ENCODE assay signal across 8 cellular contexts in the genomic region with DNA sequence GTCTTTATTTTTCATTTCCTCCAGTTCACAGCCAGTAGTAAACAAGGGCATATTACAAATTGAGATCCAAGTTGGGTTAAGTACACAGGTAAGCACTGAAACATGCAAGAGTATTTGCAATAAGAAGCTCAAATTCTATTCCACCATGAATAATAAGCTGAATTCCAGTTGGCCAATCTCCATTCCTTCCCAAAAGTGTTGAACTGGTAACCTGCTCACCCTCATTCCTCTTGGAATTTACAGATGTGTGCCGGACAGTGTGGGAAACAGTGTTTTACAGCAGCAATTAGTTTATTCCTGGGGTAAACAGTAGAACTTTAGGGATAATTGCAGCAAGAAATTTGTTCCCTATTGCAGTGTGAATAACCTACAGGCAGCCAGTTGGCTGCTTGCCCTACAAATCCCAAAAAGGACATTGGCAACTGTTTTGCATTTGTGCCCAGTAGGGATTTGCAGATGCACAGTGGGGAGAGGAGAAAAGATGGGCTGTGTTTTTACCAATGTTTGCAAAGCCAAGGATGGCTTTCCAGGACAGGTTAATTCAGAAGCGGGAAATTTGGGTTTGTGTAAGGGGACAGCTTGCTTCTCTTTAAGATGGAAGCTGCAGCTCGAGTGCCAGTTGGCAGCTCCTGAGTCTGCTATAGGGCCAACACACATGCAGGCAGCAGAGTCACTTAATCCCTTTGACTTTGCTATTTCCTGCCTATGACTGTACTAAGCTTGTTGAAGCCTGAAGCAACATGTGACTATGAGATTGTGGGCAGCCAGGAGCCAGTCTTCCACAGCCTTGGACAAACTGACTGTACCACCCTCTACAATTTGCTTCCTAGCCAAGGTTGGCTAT.
DNase-seq lines count a peak whose midpoint lies in the region; ATAC-seq and TF ChIP-seq lines count a peak whose summit lies in the region.

No MANE protein-coding gene starts in this region.

- H3K4me3 ChIP-seq in mucosa of descending colon (no peak overlapping the region), coronary artery (no peak overlapping the region)

- H3K4me1 ChIP-seq in mucosa of descending colon (ENCODE audit: low read depth): no peaks in the 10 kb centered on the region

- intact Hi-C loops in mucosa of descending colon (cut with DNase I, micrococcal nuclease): no loop called here

- H3K36me3 ChIP-seq in mucosa of descending colon (ENCODE audit: low read depth): no peaks in the 10 kb centered on the region

- H3K9me3 ChIP-seq in mucosa of descending colon: no peaks in the 10 kb centered on the region

- DNase-seq in DMS 273 (lab: John Stamatoyannopoulos, UW; ENCODE audit: unreplicated experiment) (peak; percentile 62), NCI-H2196 (lab: John Stamatoyannopoulos, UW; ENCODE audit: unreplicated experiment) (peak; percentile 8), dermis blood vessel endothelial cell (peak; percentile 69), mucosa of descending colon (no peak), coronary artery (ENCODE audit: low spot score) (no peak), OCI-M1 (lab: John Stamatoyannopoulos, UW) (no peak)
- DNase-seq in activated naive CD4-positive, alpha-beta T cell treated with Interleukin-2 at 50 U/mL for 16 hours: no peak

- TF ChIP-seq CTCF in mucosa of descending colon (IDR thresholded peaks at IDR 0.05) (no peak), coronary artery (IDR thresholded peaks at IDR 0.05) (no peak)

- H3K27ac ChIP-seq in coronary artery: no peak overlapping the region

- ATAC-seq in mucosa of descending colon (peak; percentile 34), HG03135 (IDR thresholded peaks at IDR 0.05; ENCODE audit: unreplicated experiment) (no peak)

Comparison
In these comparisons a context has a peak if more than half of its experiments do, and no peak if none do; other contexts are left out.
1. DNase-seq: peak in DMS 273 (single experiment), NCI-H2196 (single experiment) and dermis blood vessel endothelial cell (single experiment); none in mucosa of descending colon (0 of 3), activated naive CD4-positive, alpha-beta T cell treated with Interleukin-2 at 50 U/mL for 16 hours (single experiment), coronary artery (single experiment) and OCI-M1 (single experiment).